12 cellular contexts compared by ENCODE assay signal in genomic region chr2:73630662-73631266, GRCh38. TPM values are rescaled to one million over a fixed set of nuclear protein-coding genes. Genes with fewer than 3 reads are reported as not detected.
DNase-seq lines count a peak whose midpoint lies in the region; ATAC-seq, FAIRE-seq and TF ChIP-seq lines count a peak whose summit lies in the region.
"Not testable (repeated sequence)": the region's sequence is repeated elsewhere in the genome, so short reads cannot be mapped to it uniquely, and the experiment has no call there.
"Had no signal": no experiment of that assay in that cellular context is flagged by ENCODE, and none has a peak within 500 bp of the region (broad histone marks: within the 10 kb centered on the region; RNA-seq: fewer than 3 reads in every experiment).

No MANE protein-coding gene starts in this region.

- not testable (repeated sequence) for H3K9ac ChIP-seq in MM.1S (ENCODE audit: low read length)

- not testable (repeated sequence) for H4K20me1 ChIP-seq in MM.1S (ENCODE audit: insufficient read depth, low read length)

- ATAC-seq in T-helper 17 cell (peak; percentile 80), heart right ventricle (peak in 7 of 8 donors; percentile 51 to 74 (median 63))

- not testable (repeated sequence) for H3F3A ChIP-seq in MM.1S (ENCODE audit: insufficient read depth, low read length)

- not testable (repeated sequence) for H3K79me2 ChIP-seq in MM.1S (ENCODE audit: low read length)

- H3K4me3 ChIP-seq in HFF-Myc (replicated peaks; ENCODE audit: low read depth, low read length); MM.1S (ENCODE audit: low read length); heart right ventricle: not testable (repeated sequence)

- H3K27ac ChIP-seq in MM.1S (ENCODE audit: low read length); heart right ventricle: not testable (repeated sequence)

- H3K9me3 ChIP-seq in MM.1S (replicated peaks; ENCODE audit: insufficient read depth, low read length); T-helper 17 cell (ENCODE audit: control insufficient read depth, low read length, poor library complexity, severe bottlenecking): not testable (repeated sequence)
- H3K9me3 ChIP-seq in heart right ventricle = peaks cover 0 to 11% (median 0%) of the 10 kb centered on the region in 11 donors

- H3K4me1 ChIP-seq in MM.1S (ENCODE audit: low read length); heart right ventricle: not testable (repeated sequence)

- not testable (repeated sequence) for H3K4me2 ChIP-seq in MM.1S (ENCODE audit: low read depth, low read length)

- not testable (repeated sequence) for H3K4me3 Mint-ChIP-seq in T-helper 17 cell, brain, nephron

- H3K27me3 ChIP-seq in MM.1S (replicated peaks; ENCODE audit: insufficient read depth, low read length); heart right ventricle: not testable (repeated sequence)

- not testable (repeated sequence) for H3K9me3 Mint-ChIP-seq in brain, nephron

- FAIRE-seq in A204.1 (lab: Jason Lieb, UNC) = peak; percentile 73

- not testable (repeated sequence) for H3K9me2 ChIP-seq in MM.1S (replicated peaks; ENCODE audit: insufficient read depth, low read length)

- H3K36me3 ChIP-seq in MM.1S (replicated peaks; ENCODE audit: insufficient read depth, low read length); heart right ventricle: not testable (repeated sequence)

- not testable (repeated sequence) for DNase-seq in HFF-Myc (ENCODE audit: extremely low read depth, low read depth); MM.1S; T-helper 17 cell; heart right ventricle

- peak; percentile 57 for TF ChIP-seq CTCF in GM12873 (IDR thresholded peaks at IDR 0.05; ENCODE audit: insufficient read depth, low read depth, low read length, missing control alignments)
- peak; percentile 68 for TF ChIP-seq CTCF in HFF-Myc (IDR thresholded peaks at IDR 0.05; ENCODE audit: low read depth, low read length, missing control alignments)
- TF ChIP-seq CTCF in MM.1S (IDR thresholded peaks at IDR 0.05; ENCODE audit: low read length) = peak; percentile 48
- TF ChIP-seq CTCF in brain (conservative IDR thresholded peaks at IDR 0.05) = peak; percentile 39 to 67
- peak; percentile 19 to 68 (median 61) for TF ChIP-seq CTCF in heart right ventricle (IDR thresholded peaks at IDR 0.05)
- peak; percentile 42 to 57 (median 54) for TF ChIP-seq CTCF in nephron (IDR thresholded peaks at IDR 0.05; ENCODE audit: unreplicated experiment in 3 of 3)

- intact Hi-C loops in heart right ventricle (cut with DNase I) = not testable (repeated sequence)

- not testable (repeated sequence) for H3K36me3 Mint-ChIP-seq in T-helper 17 cell (ENCODE audit: low read depth); nephron (ENCODE audit: low read depth)
- H3K36me3 Mint-ChIP-seq in brain = peaks cover 18% of the 10 kb centered on the region

- not testable (repeated sequence) for H3K27ac Mint-ChIP-seq in T-helper 17 cell, brain, nephron

- not testable (repeated sequence) for H3K27me3 Mint-ChIP-seq in T-helper 17 cell; brain; nephron (ENCODE audit: low read depth)

- 48 to 55% methylated on average over 2 of the region's 2 CpGs for WGBS in heart right ventricle, 2 donors

- not testable (repeated sequence) for H3K4me1 Mint-ChIP-seq in T-helper 17 cell, brain, nephron

- not testable (repeated sequence) for H2AFZ ChIP-seq in MM.1S (ENCODE audit: low read length)

RNA-seq across cellular contexts. Expression of gene NAT8, which starts 11.5 kb away (rescaled TPM):
- not detected for total RNA-seq in T-helper 17 cell
- polyA plus RNA-seq in brain (ENCODE audit: insufficient read depth, low read depth, low replicate concordance) = not detected
- total RNA-seq in heart right ventricle = not detected
- not detected for polyA plus RNA-seq in heart right ventricle
- total RNA-seq: A172; activated CD8-positive, alpha-beta memory T cell treated with anti-CD3 and anti-CD28 coated beads for 36 hours; esophagus squamous epithelium; M059J had no signal
